Comparison of ENCODE assay signal across 25 cellular contexts in genomic region chr11:102709211-102709980, GRCh38. TPM values are rescaled to one million over a fixed set of nuclear protein-coding genes. Genes with fewer than 3 reads are reported as not detected.
A peak's percentile ranks its signal among the peaks of the same experiment; 100 is the strongest.
DNase-seq lines count a peak whose midpoint lies in the region; ATAC-seq and TF ChIP-seq lines count a peak whose summit lies in the region.
"Had no signal": no experiment of that assay in that cellular context is flagged by ENCODE, and none has a peak within 500 bp of the region (broad histone marks: within the 10 kb centered on the region; RNA-seq: fewer than 3 reads in every experiment).

No MANE protein-coding gene starts in this region.

- H3K4me1 Mint-ChIP-seq in activated CD4-positive, alpha-beta T cell treated with anti-CD3 and anti-CD28 coated beads, Interleukin-2, amount 10 ng/mL, durations not matched to agents 7 days and 5 days = no peaks in the 10 kb centered on the region
- H3K4me1 Mint-ChIP-seq: activated naive CD8-positive, alpha-beta T cell treated with anti-CD3 and anti-CD28 coated beads for 36 hours; activated T-helper 17 cell treated with anti-CD3 and anti-CD28 coated beads, Interleukin-2, amount 50 U/mL, for 72 hours; CD4-positive, CD25-positive, alpha-beta regulatory T cell had no signal

- H3K27ac ChIP-seq in HL-60 (replicated peaks) = peak overlapping the region; percentile 28; the same call in 1 of the 2 replicates
- H3K27ac ChIP-seq: A549, esophagus muscularis mucosa, heart left ventricle had no signal

- H3K4me3 Mint-ChIP-seq in activated CD4-positive, alpha-beta T cell treated with anti-CD3 and anti-CD28 coated beads, Interleukin-2, amount 10 ng/mL, durations not matched to agents 7 days and 5 days = no peak overlapping the region
- H3K4me3 Mint-ChIP-seq: activated naive CD8-positive, alpha-beta T cell treated with anti-CD3 and anti-CD28 coated beads for 36 hours; activated T-helper 17 cell treated with anti-CD3 and anti-CD28 coated beads, Interleukin-2, amount 50 U/mL, for 72 hours; CD4-positive, CD25-positive, alpha-beta regulatory T cell; effector memory CD8-positive, alpha-beta T cell; type B pancreatic cell had no signal

- CTCF ChIA-PET in activated CD4-positive, alpha-beta T cell treated with anti-CD3 and anti-CD28 coated beads, Interleukin-2, amount 10 ng/mL, durations not matched to agents 7 days and 5 days (lab: Charles Lee) = no interaction called here

- H3K27ac Mint-ChIP-seq in activated CD4-positive, alpha-beta T cell treated with anti-CD3 and anti-CD28 coated beads, Interleukin-2, amount 10 ng/mL, durations not matched to agents 7 days and 5 days = no peak overlapping the region
- H3K27ac Mint-ChIP-seq: activated naive CD8-positive, alpha-beta T cell treated with anti-CD3 and anti-CD28 coated beads for 36 hours; activated T-helper 17 cell treated with anti-CD3 and anti-CD28 coated beads, Interleukin-2, amount 50 U/mL, for 72 hours; CD4-positive, CD25-positive, alpha-beta regulatory T cell; effector memory CD8-positive, alpha-beta T cell; type B pancreatic cell had no signal

- DNase-seq in AG08395 (ENCODE audit: low spot score) (peak; percentile 45), HL-60 (ENCODE audit: low read depth in 1 of 2, low spot score in 1 of 2) (peak; percentile 53 to 59), adipocyte (ENCODE audit: low read depth) (peak; percentile 45), foreskin fibroblast (peak; percentile 13 to 44), Right ventricle myocardium superior (no peak), SW 1271 (lab: John Stamatoyannopoulos, UW) (no peak), NCI-H748 treated with DMSO at 0.1 percent for 48 hours (lab: John Stamatoyannopoulos, UW) (no peak)
- no peak for DNase-seq in activated CD4-positive, alpha-beta T cell treated with anti-CD3 and anti-CD28 coated beads, Interleukin-2, amount 10 ng/mL, durations not matched to agents 7 days and 5 days
- DNase-seq: activated CD4-positive, alpha-beta T cell treated with anti-CD3 and anti-CD28 coated beads, Interleukin-2, amount 50 U/mL, for 1 hour; activated naive CD8-positive, alpha-beta T cell treated with anti-CD3 and anti-CD28 coated beads for 36 hours; CD4-positive, CD25-positive, alpha-beta regulatory T cell; effector memory CD8-positive, alpha-beta T cell; heart left ventricle; left ventricle myocardium superior; mucosa of descending colon; NCI-H2171; NCI-H526; OCI-M1; SHP77 had no signal

- no peaks in the 10 kb centered on the region for H3K36me3 ChIP-seq in adipocyte (ENCODE audit: control insufficient read depth, insufficient read depth, low read length, severe bottlenecking)
- H3K36me3 ChIP-seq: esophagus muscularis mucosa, heart left ventricle had no signal

- peaks cover 21% of the 10 kb centered on the region for H3K27me3 Mint-ChIP-seq in activated CD4-positive, alpha-beta T cell treated with anti-CD3 and anti-CD28 coated beads, Interleukin-2, amount 10 ng/mL, durations not matched to agents 7 days and 5 days

- POLR2A ChIA-PET in activated CD4-positive, alpha-beta T cell treated with anti-CD3 and anti-CD28 coated beads, Interleukin-2, amount 10 ng/mL, durations not matched to agents 7 days and 5 days (lab: Charles Lee) = interaction anchor here (0.7 kb wide), 1 partner anchor 92 kb away, joined by 3 read pairs; no protein-coding TSS in a partner anchor

- intact Hi-C loops in Right ventricle myocardium superior (cut with DNase I) = no loop called here

- no peaks in the 10 kb centered on the region for H3K27me3 ChIP-seq in HL-60 (ENCODE audit: insufficient read depth, poor library complexity, severe bottlenecking)
- H3K27me3 ChIP-seq in adipocyte (replicated peaks; ENCODE audit: control insufficient read depth, insufficient read depth, low read length) = no peaks in the 10 kb centered on the region
- H3K27me3 ChIP-seq: esophagus muscularis mucosa, heart left ventricle had no signal

- no peaks in the 10 kb centered on the region for H3K36me3 Mint-ChIP-seq in activated CD4-positive, alpha-beta T cell treated with anti-CD3 and anti-CD28 coated beads, Interleukin-2, amount 10 ng/mL, durations not matched to agents 7 days and 5 days (ENCODE audit: low read depth)
- H3K36me3 Mint-ChIP-seq: activated naive CD8-positive, alpha-beta T cell treated with anti-CD3 and anti-CD28 coated beads for 36 hours; CD4-positive, CD25-positive, alpha-beta regulatory T cell; type B pancreatic cell had no signal

- peaks cover 27% of the 10 kb centered on the region for H3K4me1 ChIP-seq in adipocyte (ENCODE audit: control insufficient read depth, insufficient read depth, low read length)
- H3K4me1 ChIP-seq: A549, esophagus muscularis mucosa, heart left ventricle had no signal

- no peak for ATAC-seq in Right ventricle myocardium superior (ENCODE audit: poor library complexity)
- ATAC-seq: A549; activated T-helper 17 cell treated with anti-CD3 and anti-CD28 coated beads, Interleukin-2, amount 50 U/mL, for 72 hours; effector memory CD8-positive, alpha-beta T cell; heart left ventricle; left ventricle myocardium superior; mucosa of descending colon had no signal

- H3K4me3 ChIP-seq in HL-60 (replicated peaks; ENCODE audit: insufficient read depth, low read length) = no peak overlapping the region
- no peak overlapping the region for H3K4me3 ChIP-seq in adipocyte (ENCODE audit: low read length)
- H3K4me3 ChIP-seq in foreskin fibroblast (ENCODE audit: low read depth in 1 of 2, low read length in 2 of 2) = no peak overlapping the region
- H3K4me3 ChIP-seq: A549, esophagus muscularis mucosa, heart left ventricle, mucosa of descending colon had no signal

- H3K9me3 ChIP-seq in adipocyte (ENCODE audit: control insufficient read depth, low read length) = no peaks in the 10 kb centered on the region
- H3K9me3 ChIP-seq: A549, esophagus muscularis mucosa, heart left ventricle, mucosa of descending colon had no signal

- H3K9me3 Mint-ChIP-seq in activated CD4-positive, alpha-beta T cell treated with anti-CD3 and anti-CD28 coated beads, Interleukin-2, amount 10 ng/mL, durations not matched to agents 7 days and 5 days = no peaks in the 10 kb centered on the region
- H3K9me3 Mint-ChIP-seq: activated naive CD8-positive, alpha-beta T cell treated with anti-CD3 and anti-CD28 coated beads for 36 hours; activated T-helper 17 cell treated with anti-CD3 and anti-CD28 coated beads, Interleukin-2, amount 50 U/mL, for 72 hours; effector memory CD8-positive, alpha-beta T cell; type B pancreatic cell had no signal

- TF ChIP-seq CTCF in HL-60 (IDR thresholded peaks at IDR 0.05; ENCODE audit: insufficient read depth, low read length) (no peak), foreskin fibroblast (IDR thresholded peaks at IDR 0.05; ENCODE audit: low read depth, low read length) (no peak)

- no peak overlapping the region for H3K9ac ChIP-seq in adipocyte (ENCODE audit: low read length)

RNA-seq across cellular contexts. Expression of gene MMP27, which starts 3.8 kb away (rescaled TPM):
- total RNA-seq in Right ventricle myocardium superior = not detected
- not detected for total RNA-seq in activated CD4-positive, alpha-beta T cell treated with anti-CD3 and anti-CD28 coated beads, Interleukin-2, amount 10 ng/mL, durations not matched to agents 7 days and 5 days
- total RNA-seq: activated naive CD8-positive, alpha-beta T cell treated with anti-CD3 and anti-CD28 coated beads for 36 hours; activated T-helper 17 cell treated with anti-CD3 and anti-CD28 coated beads, Interleukin-2, amount 50 U/mL, for 72 hours; CD4-positive, CD25-positive, alpha-beta regulatory T cell; left ventricle myocardium superior; M059J; T-helper 1 cell treated with Interleukin-12 subunit alpha and Interleukin-12 subunit beta and Interleukin-4 antibody, amounts not matched to agents 30 ng/mL and 1 ng/mL, for 36 hours had no signal

RNA-seq across cellular contexts. Expression of gene MMP8, which starts 15.4 kb away (rescaled TPM):
- total RNA-seq in Right ventricle myocardium superior = not detected
- not detected for total RNA-seq in activated CD4-positive, alpha-beta T cell treated with anti-CD3 and anti-CD28 coated beads, Interleukin-2, amount 10 ng/mL, durations not matched to agents 7 days and 5 days
- total RNA-seq: activated T-helper 17 cell treated with anti-CD3 and anti-CD28 coated beads, Interleukin-2, amount 50 U/mL, for 72 hours; CD4-positive, CD25-positive, alpha-beta regulatory T cell; left ventricle myocardium superior; M059J; mucosa of descending colon; T-helper 1 cell treated with Interleukin-12 subunit alpha and Interleukin-12 subunit beta and Interleukin-4 antibody, amounts not matched to agents 30 ng/mL and 1 ng/mL, for 36 hours had no signal

Comparison
In these comparisons a context has a peak if more than half of its experiments do, and no peak if none do; other contexts are left out.
1. DNase-seq: peak in AG08395 (single experiment), HL-60 (2 of 2), adipocyte (single experiment) and foreskin fibroblast (2 of 2); none in Right ventricle myocardium superior (single experiment), activated CD4-positive, alpha-beta T cell treated with anti-CD3 and anti-CD28 coated beads, Interleukin-2, amount 10 ng/mL, durations not matched to agents 7 days and 5 days (single experiment), SW 1271 (0 of 2) and NCI-H748 treated with DMSO at 0.1 percent for 48 hours (single experiment).